8 cellular contexts compared by ENCODE assay signal in genomic region chr2:85602476-85603234, GRCh38. TPM values are rescaled to one million over a fixed set of nuclear protein-coding genes. Genes with fewer than 3 reads are reported as not detected.
DNase-seq lines count a peak whose midpoint lies in the region; ATAC-seq and TF ChIP-seq lines count a peak whose summit lies in the region.

TMEM150A (minus strand) TSS chr2:85602698; CDS start chr2:85601948, 750 bp downstream.

- peak within 1 kb of the TSS; percentile 52 for H2BK5ac ChIP-seq in trophoblast cell (ENCODE audit: low read depth, low read length, poor library complexity)

- H2BK120ac ChIP-seq in trophoblast cell (ENCODE audit: insufficient read depth, low read length, poor library complexity) = no peak within 1 kb of the TSS

- H3K36me3 ChIP-seq in SU-DHL-6 (ENCODE audit: low read length) (no peaks in the 10 kb centered on the region), cardiac muscle cell (no peaks in the 10 kb centered on the region), trophoblast cell (ENCODE audit: control insufficient read depth in 1 of 2, insufficient read depth in 2 of 2, low read length in 2 of 2) (peaks cover 16 to 21% of the 10 kb centered on the region in 2 experiments), tibial nerve (peaks cover 0 to 41% (median 0%) of the 10 kb centered on the region in 3 donors)

- peak; percentile 94 for ATAC-seq in activated naive CD8-positive, alpha-beta T cell treated with anti-CD3 and anti-CD28 coated beads, Interleukin-2, amount 50 U/mL, for 24 hours

- no peak within 1 kb of the TSS for H3K27ac ChIP-seq in SU-DHL-6 (ENCODE audit: low read depth, low read length)
- peak within 1 kb of the TSS; percentile 65 for H3K27ac ChIP-seq in cardiac muscle cell
- H3K27ac ChIP-seq in trophoblast cell (ENCODE audit: low read depth, low read length) = peak within 1 kb of the TSS; percentile 56
- peak within 1 kb of the TSS; percentile 85 to 96 (median 91) for H3K27ac ChIP-seq in tibial nerve

- H3F3A ChIP-seq in SU-DHL-6 (ENCODE audit: insufficient read depth) = no peaks in the 10 kb centered on the region

- H3K9ac ChIP-seq in SU-DHL-6 (ENCODE audit: low read length) = peak within 1 kb of the TSS; percentile 56
- H3K9ac ChIP-seq in trophoblast cell (ENCODE audit: low read length) = peak within 1 kb of the TSS; percentile 90

- H2BK12ac ChIP-seq in trophoblast cell (ENCODE audit: low read length) = no peak within 1 kb of the TSS

- H3K27me3 ChIP-seq in SU-DHL-6 (ENCODE audit: low read length) = no peaks in the 10 kb centered on the region
- H3K27me3 ChIP-seq in cardiac muscle cell = no peaks in the 10 kb centered on the region
- no peaks in the 10 kb centered on the region for H3K27me3 ChIP-seq in trophoblast cell (ENCODE audit: insufficient read depth, low read length)
- H3K27me3 ChIP-seq in tibial nerve = no peaks in the 10 kb centered on the region

- H3K79me1 ChIP-seq in trophoblast cell (ENCODE audit: low read length) = peaks cover 8% of the 10 kb centered on the region

- no CpG with 5 or more reads among the region's 73 CpGs for WGBS in trophoblast cell (ENCODE audit: extremely low coverage, insufficient coverage, insufficient read length)
- 0 to 1% methylated on average over 15 to 38 of the region's 73 CpGs for WGBS in tibial nerve, 2 donors

- H3K27ac Mint-ChIP-seq in activated naive CD8-positive, alpha-beta T cell treated with anti-CD3 and anti-CD28 coated beads, Interleukin-2, amount 50 U/mL, for 24 hours = peak within 1 kb of the TSS; percentile 70

- peak within 1 kb of the TSS; percentile 66 for H4K8ac ChIP-seq in trophoblast cell (ENCODE audit: low read depth, low read length)

- no peaks in the 10 kb centered on the region for H3K27me3 Mint-ChIP-seq in activated naive CD8-positive, alpha-beta T cell treated with anti-CD3 and anti-CD28 coated beads, Interleukin-2, amount 50 U/mL, for 24 hours

- peaks cover 4% of the 10 kb centered on the region for H3K36me3 Mint-ChIP-seq in activated naive CD8-positive, alpha-beta T cell treated with anti-CD3 and anti-CD28 coated beads, Interleukin-2, amount 50 U/mL, for 24 hours (ENCODE audit: low read depth)

- H3K9me2 ChIP-seq in SU-DHL-6 (replicated peaks; ENCODE audit: insufficient read depth, low read length) = no peaks in the 10 kb centered on the region

- peak within 1 kb of the TSS; percentile 87 for H3K18ac ChIP-seq in trophoblast cell (ENCODE audit: low read length)

- H3K79me2 ChIP-seq in SU-DHL-6 (ENCODE audit: insufficient read depth, low read length) (no peaks in the 10 kb centered on the region), trophoblast cell (ENCODE audit: control insufficient read depth, insufficient read depth, low read length, poor library complexity) (peaks cover 6% of the 10 kb centered on the region)

- H4K91ac ChIP-seq in trophoblast cell (ENCODE audit: low read depth, low read length) = peak within 1 kb of the TSS; percentile 67

- H3K4me3 Mint-ChIP-seq in activated naive CD8-positive, alpha-beta T cell treated with anti-CD3 and anti-CD28 coated beads, Interleukin-2, amount 50 U/mL, for 24 hours = peak within 1 kb of the TSS; percentile 91

- TF ChIP-seq EP300 in tibial nerve (IDR thresholded peaks at IDR 0.05) = peak in 1 of 2 donors; percentile 85

- peak within 1 kb of the TSS; percentile 76 for H4K12ac ChIP-seq in trophoblast cell (ENCODE audit: low read depth, low read length)

- POLR2A ChIA-PET in HEK293T (lab: Yijun Ruan, JAX) = interaction anchor here (0.5 to 3.5 kb wide), 6 partner anchors 9 to 64 kb away, joined by 3 to 22 read pairs (median 6); partner anchors contain the start of genes C2orf68, GGCX and MAT2A

- H3K14ac ChIP-seq in trophoblast cell (ENCODE audit: low read length) = peak within 1 kb of the TSS; percentile 68

- H3K4ac ChIP-seq in trophoblast cell (ENCODE audit: low read depth, low read length) = peak within 1 kb of the TSS; percentile 13

- CTCF ChIA-PET in HEK293T (lab: Yijun Ruan, JAX) = no interaction called here

- H3K9me3 ChIP-seq in SU-DHL-6 (ENCODE audit: insufficient read depth, low read length) = no peaks in the 10 kb centered on the region
- no peaks in the 10 kb centered on the region for H3K9me3 ChIP-seq in cardiac muscle cell (ENCODE audit: low read depth)
- peaks cover 3% of the 10 kb centered on the region for H3K9me3 ChIP-seq in trophoblast cell (ENCODE audit: insufficient read depth, low read depth, low read length)
- no peaks in the 10 kb centered on the region for H3K9me3 ChIP-seq in tibial nerve

- TF ChIP-seq CTCF in SU-DHL-6 (IDR thresholded peaks at IDR 0.05; ENCODE audit: insufficient read depth, low read length, poor library complexity, severe bottlenecking) (no peak), cardiac muscle cell (IDR thresholded peaks at IDR 0.05; ENCODE audit: low read depth, low read length) (peak; percentile 29), tibial nerve (IDR thresholded peaks at IDR 0.05) (peak; percentile 35 to 85 (median 48))

- TF ChIP-seq POLR2A in GM10847 (IDR thresholded peaks at IDR 0.05; ENCODE audit: extremely low read depth, insufficient read length) (peak; percentile 20), tibial nerve (IDR thresholded peaks at IDR 0.05) (peak; percentile 81 to 86)

- peaks cover 30% of the 10 kb centered on the region for H3K4me1 Mint-ChIP-seq in activated naive CD8-positive, alpha-beta T cell treated with anti-CD3 and anti-CD28 coated beads, Interleukin-2, amount 50 U/mL, for 24 hours

- no peak within 1 kb of the TSS for H3K23ac ChIP-seq in trophoblast cell (ENCODE audit: low read length)

- H3K4me2 ChIP-seq in SU-DHL-6 (ENCODE audit: low read depth, low read length, poor library complexity, severe bottlenecking) = peak within 1 kb of the TSS; percentile 74
- peak within 1 kb of the TSS; percentile 92 for H3K4me2 ChIP-seq in trophoblast cell (ENCODE audit: low read length)

- DNase-seq in HEK293T (ENCODE audit: extremely low spot score) (peak; percentile 89), MV-4-11 (lab: John Stamatoyannopoulos, UW) (peak; percentile 78), cardiac muscle cell (ENCODE audit: low read depth in 1 of 2, low spot score in 1 of 2) (peak; percentile 96 to 98), trophoblast cell (peak; percentile 80 to 92), tibial nerve (ENCODE audit: low spot score in 2 of 2) (peak; percentile 91 to 92)
- DNase-seq in activated naive CD8-positive, alpha-beta T cell treated with anti-CD3 and anti-CD28 coated beads, Interleukin-2, amount 50 U/mL, for 24 hours = peak; percentile 90

- H4K20me1 ChIP-seq in SU-DHL-6 (ENCODE audit: low read depth, low read length) = no peaks in the 10 kb centered on the region

- H2AK5ac ChIP-seq in trophoblast cell (ENCODE audit: low read length) = peak within 1 kb of the TSS; percentile 59

- peak within 1 kb of the TSS; percentile 61 for H2AFZ ChIP-seq in SU-DHL-6 (ENCODE audit: low read depth, low read length, severe bottlenecking)
- H2AFZ ChIP-seq in trophoblast cell (ENCODE audit: insufficient read depth, low read length, poor library complexity) = peak within 1 kb of the TSS; percentile 46

- H3K4me3 ChIP-seq in SU-DHL-6 (ENCODE audit: insufficient read depth, low read length, poor library complexity, severe bottlenecking) (peak within 1 kb of the TSS; percentile 67), cardiac muscle cell (peak within 1 kb of the TSS; percentile 89), trophoblast cell (ENCODE audit: low read depth, low read length) (peak within 1 kb of the TSS; percentile 98), tibial nerve (peak within 1 kb of the TSS; percentile 57 to 92 (median 78))

- peaks cover 4% of the 10 kb centered on the region for H3K4me1 ChIP-seq in cardiac muscle cell (ENCODE audit: low read depth)
- H3K4me1 ChIP-seq in trophoblast cell (ENCODE audit: control insufficient read depth in 1 of 2, insufficient read depth in 2 of 2, low read length in 2 of 2) = peaks cover 5 to 22% of the 10 kb centered on the region in 2 experiments
- H3K4me1 ChIP-seq in tibial nerve = peaks cover 0 to 71% (median 37%) of the 10 kb centered on the region in 4 donors

- H3K9me3 Mint-ChIP-seq in activated naive CD8-positive, alpha-beta T cell treated with anti-CD3 and anti-CD28 coated beads, Interleukin-2, amount 50 U/mL, for 24 hours = no peaks in the 10 kb centered on the region

TF ChIP-seq in HEK293T, 16 proteins besides CTCF, POLR2A, EP300 and RAD21:
- TF ChIP-seq HDGF (IDR thresholded peaks at IDR 0.05; ENCODE audit: borderline replicate concordance) = no peak
- peak; percentile 56; the same call in 1 of the 2 replicates for TF ChIP-seq L3MBTL2 (conservative IDR thresholded peaks at IDR 0.05)
- no peak for TF ChIP-seq ELF4 (IDR thresholded peaks at IDR 0.05)
- TF ChIP-seq CTBP1 (IDR thresholded peaks at IDR 0.05; ENCODE audit: borderline replicate concordance) = no peak
TF ChIP-seq in HEK293T: peak in this region for 1.

RNA-seq across cellular contexts. Expression of gene TMEM150A, which starts in this region (rescaled TPM):
- total RNA-seq in cardiac muscle cell (14.2 and 18.9 TPM in 2 replicates), tibial nerve (10 to 100 TPM; 12.9 to 29.4 (median 16.6) TPM)
- 31.8 and 34.0 TPM in 2 replicates for polyA plus RNA-seq in cardiac muscle cell
- 10.1 and 10.9 TPM in 2 replicates for polyA plus RNA-seq in trophoblast cell (2013)
